8 cellular contexts compared by ENCODE assay signal in the genomic region with DNA sequence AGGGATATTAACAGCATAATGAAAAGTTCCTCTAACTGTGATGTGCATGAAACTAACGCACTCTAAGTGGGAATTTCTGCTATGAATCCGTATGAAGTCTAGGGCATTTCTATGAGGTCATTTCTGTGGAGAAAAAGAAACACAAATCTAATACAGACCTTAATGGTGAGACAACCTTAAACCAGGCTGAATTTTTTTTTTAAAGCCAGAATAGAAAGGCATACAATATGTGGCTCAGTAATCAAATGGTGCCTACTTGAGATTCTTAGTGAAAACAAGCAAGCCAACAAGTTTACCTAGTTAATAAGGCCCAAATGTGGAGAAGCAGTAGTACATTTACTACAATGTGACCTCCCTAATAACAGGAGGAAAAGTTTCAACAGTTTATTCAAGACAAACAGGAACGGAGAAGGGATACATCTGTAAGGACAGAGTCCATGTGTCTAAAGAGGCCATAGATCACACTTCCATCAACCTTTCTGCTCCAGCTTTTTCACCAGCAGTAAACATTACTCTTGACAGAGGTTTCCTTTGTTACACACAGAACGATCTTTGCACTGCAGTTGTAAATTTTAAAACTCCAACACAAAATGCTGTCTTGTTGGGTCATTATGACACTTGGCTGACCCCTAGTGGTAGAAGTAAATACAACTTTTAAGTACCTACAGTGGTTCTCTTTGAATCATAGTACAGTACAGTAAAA. TPM values are rescaled to one million over a fixed set of nuclear protein-coding genes. Genes with fewer than 3 reads are reported as not detected.
A peak's percentile ranks its signal among the peaks of the same experiment; 100 is the strongest.
DNase-seq lines count a peak whose midpoint lies in the region; ATAC-seq, FAIRE-seq and TF ChIP-seq lines count a peak whose summit lies in the region.

No MANE protein-coding gene starts in this region.

- no peak overlapping the region for H2AFZ ChIP-seq in Karpas-422 (ENCODE audit: low read length)

- H3K79me2 ChIP-seq in Karpas-422 (ENCODE audit: low read length), result peaks cover 57% of the 10 kb centered on the region

- peaks cover 28% of the 10 kb centered on the region for H3K36me3 ChIP-seq in Karpas-422 (ENCODE audit: insufficient read depth, low read length)
- peaks cover 0 to 4% (median 0%) of the 10 kb centered on the region in 3 donors for H3K36me3 ChIP-seq in Peyer's patch

- no peak for DNase-seq in activated naive CD8-positive, alpha-beta T cell treated with anti-CD3 and anti-CD28 coated beads, Interleukin-2, amount 10 ng/mL, durations not matched to agents 7 days and 5 days
- no peak for DNase-seq in activated naive CD8-positive, alpha-beta T cell treated with anti-CD3 and anti-CD28 coated beads for 36 hours
- DNase-seq in H54 (ENCODE audit: insufficient read length, low spot score) (peak; percentile 12), Karpas-422 (peak; percentile 91), Peyer's patch (no peak), dorsolateral prefrontal cortex (no peak), lung microvascular endothelial cell (ENCODE audit: low read depth in 2 of 2) (peak; percentile 89 to 94), urothelium cell line (ENCODE audit: low spot score) (peak; percentile 26)

- H3K4me2 ChIP-seq in Karpas-422 (ENCODE audit: low read depth, low read length, poor library complexity, severe bottlenecking), result peak overlapping the region; percentile 4

- TF ChIP-seq CTCF in Peyer's patch (IDR thresholded peaks at IDR 0.05) (peak; percentile 35 to 98 (median 91)), dorsolateral prefrontal cortex (IDR thresholded peaks at IDR 0.05 in 54 of 56, conservative IDR thresholded peaks at IDR 0.05 in 2 of 56; ENCODE audit: low read depth in 1 of 56, partially characterized antibody in 56 of 56) (peak; percentile 76 to 98 (median 88))

- H3K27me3 ChIP-seq in Karpas-422 (ENCODE audit: low read length) (no peaks in the 10 kb centered on the region), Peyer's patch (no peaks in the 10 kb centered on the region), dorsolateral prefrontal cortex (no peaks in the 10 kb centered on the region)

- no peak overlapping the region for H3K4me3 Mint-ChIP-seq in activated naive CD8-positive, alpha-beta T cell treated with anti-CD3 and anti-CD28 coated beads, Interleukin-2, amount 10 ng/mL, durations not matched to agents 7 days and 5 days
- H3K4me3 Mint-ChIP-seq in activated naive CD8-positive, alpha-beta T cell treated with anti-CD3 and anti-CD28 coated beads for 36 hours, result no peak overlapping the region

- peak overlapping the region; percentile 22 for H3K27ac Mint-ChIP-seq in activated naive CD8-positive, alpha-beta T cell treated with anti-CD3 and anti-CD28 coated beads, Interleukin-2, amount 10 ng/mL, durations not matched to agents 7 days and 5 days
- H3K27ac Mint-ChIP-seq in activated naive CD8-positive, alpha-beta T cell treated with anti-CD3 and anti-CD28 coated beads for 36 hours, result no peak overlapping the region

- H4K20me1 ChIP-seq in Karpas-422 (ENCODE audit: insufficient read depth, low read depth, low read length), result no peaks in the 10 kb centered on the region

- H3K27ac ChIP-seq in Karpas-422 (ENCODE audit: low read length) (no peak overlapping the region; the same call in 1 of the 2 replicates), Peyer's patch (peak overlapping the region in 2 of 4 donors; percentile 55 to 65), dorsolateral prefrontal cortex (peak overlapping the region in 27 of 59 donors; percentile 2 to 81 (median 48))

- intact Hi-C loops in dorsolateral prefrontal cortex (cut with DNase I), result loop anchor here (1.0 to 5.0 kb wide), 4 partner anchors 50 to 228 kb away; partner anchors contain the start of gene C9orf40 (in 1 of the 2)

- POLR2A ChIA-PET in activated naive CD8-positive, alpha-beta T cell treated with anti-CD3 and anti-CD28 coated beads, Interleukin-2, amount 10 ng/mL, durations not matched to agents 7 days and 5 days (lab: Charles Lee), result no interaction called here

- H3K4me1 ChIP-seq in Karpas-422 (ENCODE audit: low read length) (peaks cover 18% of the 10 kb centered on the region), Peyer's patch (peaks cover 0 to 5% (median 0%) of the 10 kb centered on the region in 4 donors)

- H3K9me3 Mint-ChIP-seq in activated naive CD8-positive, alpha-beta T cell treated with anti-CD3 and anti-CD28 coated beads, Interleukin-2, amount 10 ng/mL, durations not matched to agents 7 days and 5 days, result no peaks in the 10 kb centered on the region
- H3K9me3 Mint-ChIP-seq in activated naive CD8-positive, alpha-beta T cell treated with anti-CD3 and anti-CD28 coated beads for 36 hours, result no peaks in the 10 kb centered on the region

- H3K27me3 Mint-ChIP-seq in activated naive CD8-positive, alpha-beta T cell treated with anti-CD3 and anti-CD28 coated beads, Interleukin-2, amount 10 ng/mL, durations not matched to agents 7 days and 5 days, result no peaks in the 10 kb centered on the region
- H3K27me3 Mint-ChIP-seq in activated naive CD8-positive, alpha-beta T cell treated with anti-CD3 and anti-CD28 coated beads for 36 hours, result no peaks in the 10 kb centered on the region

- H3K4me3 ChIP-seq in Karpas-422 (ENCODE audit: low read length) (no peak overlapping the region), Peyer's patch (no peak overlapping the region), dorsolateral prefrontal cortex (peak overlapping the region in 30 of 59 donors; percentile 3 to 48 (median 18))

- TF ChIP-seq POLR2A in H54 (IDR thresholded peaks at IDR 0.05; ENCODE audit: low read depth, low read length) (no peak), Peyer's patch (IDR thresholded peaks at IDR 0.05) (no peak)

- H3K9me3 ChIP-seq in Karpas-422 (ENCODE audit: low read length), result no peaks in the 10 kb centered on the region
- no peaks in the 10 kb centered on the region for H3K9me3 ChIP-seq in Peyer's patch

- H3K9ac ChIP-seq in Karpas-422 (ENCODE audit: low read length), result 0 out of 2 replicates have a peak overlapping the region, but pooled peaks have one; percentile 1

- FAIRE-seq in H54 (lab: Jason Lieb, UNC) (peak; percentile 100), urothelium cell line (lab: Jason Lieb, UNC) (peak; percentile 59)

- ATAC-seq in activated naive CD8-positive, alpha-beta T cell treated with anti-CD3 and anti-CD28 coated beads, Interleukin-2, amount 10 ng/mL, durations not matched to agents 7 days and 5 days (ENCODE audit: low read depth), result peak; percentile 84

- no peaks in the 10 kb centered on the region for H3K9me2 ChIP-seq in Karpas-422 (replicated peaks; ENCODE audit: insufficient read depth, low read length)

- peaks cover 7% of the 10 kb centered on the region for H3K36me3 Mint-ChIP-seq in activated naive CD8-positive, alpha-beta T cell treated with anti-CD3 and anti-CD28 coated beads, Interleukin-2, amount 10 ng/mL, durations not matched to agents 7 days and 5 days
- peaks cover 15% of the 10 kb centered on the region for H3K36me3 Mint-ChIP-seq in activated naive CD8-positive, alpha-beta T cell treated with anti-CD3 and anti-CD28 coated beads for 36 hours

- peaks cover 3% of the 10 kb centered on the region for H3K4me1 Mint-ChIP-seq in activated naive CD8-positive, alpha-beta T cell treated with anti-CD3 and anti-CD28 coated beads, Interleukin-2, amount 10 ng/mL, durations not matched to agents 7 days and 5 days
- H3K4me1 Mint-ChIP-seq in activated naive CD8-positive, alpha-beta T cell treated with anti-CD3 and anti-CD28 coated beads for 36 hours, result peaks cover 4% of the 10 kb centered on the region

RNA-seq across cellular contexts. Expression of gene CARNMT1, which starts 26.2 kb away (rescaled TPM):
- 10 to 100 TPM; 26.5 to 26.9 TPM for total RNA-seq in activated naive CD8-positive, alpha-beta T cell treated with anti-CD3 and anti-CD28 coated beads, Interleukin-2, amount 10 ng/mL, durations not matched to agents 7 days and 5 days
- total RNA-seq in activated naive CD8-positive, alpha-beta T cell treated with anti-CD3 and anti-CD28 coated beads for 36 hours, result 10 to 100 TPM; 40.5 to 42.3 TPM
- total RNA-seq in Karpas-422 (2014; rRNA removed; shearing (Covaris generic); ENCODE audit: low replicate concordance), result 34.5 and 42.0 TPM in 2 replicates
- total RNA-seq in Peyer's patch (10 to 100 TPM; 23.5 to 55.3 (median 26.7) TPM), dorsolateral prefrontal cortex (10 to 100 TPM; 14.3 to 36.6 (median 21.8) TPM), lung microvascular endothelial cell (11.3 and 14.3 TPM in 2 replicates)

RNA-seq across cellular contexts. Expression of gene C9orf40, which starts 49.2 kb away (rescaled TPM):
- 10 to 100 TPM; 17.9 to 18.0 TPM for total RNA-seq in activated naive CD8-positive, alpha-beta T cell treated with anti-CD3 and anti-CD28 coated beads, Interleukin-2, amount 10 ng/mL, durations not matched to agents 7 days and 5 days
- 10 to 100 TPM; 18.9 to 21.6 TPM for total RNA-seq in activated naive CD8-positive, alpha-beta T cell treated with anti-CD3 and anti-CD28 coated beads for 36 hours
- 8.0 and 13.8 TPM in 2 replicates for total RNA-seq in Karpas-422 (2014; rRNA removed; shearing (Covaris generic); ENCODE audit: low replicate concordance)
- total RNA-seq in Peyer's patch (10 to 100 TPM in 1 of 4 donors, 1 to 10 TPM in 3; 8.3 to 22.2 (median 9.2) TPM), dorsolateral prefrontal cortex (10 to 100 TPM in 22 of 120 experiments, 1 to 10 TPM in 98; 5.0 to 13.6 (median 8.0) TPM), lung microvascular endothelial cell (1.7 and 1.8 TPM in 2 replicates)

Comparison
In these comparisons a context has a peak if more than half of its experiments do, and no peak if none do; other contexts are left out.
1. DNase-seq: peak in H54 (single experiment), Karpas-422 (single experiment), lung microvascular endothelial cell (2 of 2) and urothelium cell line (single experiment); none in activated naive CD8-positive, alpha-beta T cell treated with anti-CD3 and anti-CD28 coated beads, Interleukin-2, amount 10 ng/mL, durations not matched to agents 7 days and 5 days (single experiment), activated naive CD8-positive, alpha-beta T cell treated with anti-CD3 and anti-CD28 coated beads for 36 hours (single experiment), Peyer's patch (0 of 3) and dorsolateral prefrontal cortex (0 of 10).
2. H3K4me3 ChIP-seq: peak in dorsolateral prefrontal cortex (30 of 59); none in Karpas-422 (single experiment) and Peyer's patch (0 of 4).